In genomic region chrX:112840382-112841113, GRCh38 we compare ENCODE assay signal across 8 cellular contexts. TPM values are rescaled to one million over a fixed set of nuclear protein-coding genes. Genes with fewer than 3 reads are reported as not detected.
A peak's percentile ranks its signal among the peaks of the same experiment; 100 is the strongest.
DNase-seq lines count a peak whose midpoint lies in the region; ATAC-seq and TF ChIP-seq lines count a peak whose summit lies in the region.

A gene with protein sequence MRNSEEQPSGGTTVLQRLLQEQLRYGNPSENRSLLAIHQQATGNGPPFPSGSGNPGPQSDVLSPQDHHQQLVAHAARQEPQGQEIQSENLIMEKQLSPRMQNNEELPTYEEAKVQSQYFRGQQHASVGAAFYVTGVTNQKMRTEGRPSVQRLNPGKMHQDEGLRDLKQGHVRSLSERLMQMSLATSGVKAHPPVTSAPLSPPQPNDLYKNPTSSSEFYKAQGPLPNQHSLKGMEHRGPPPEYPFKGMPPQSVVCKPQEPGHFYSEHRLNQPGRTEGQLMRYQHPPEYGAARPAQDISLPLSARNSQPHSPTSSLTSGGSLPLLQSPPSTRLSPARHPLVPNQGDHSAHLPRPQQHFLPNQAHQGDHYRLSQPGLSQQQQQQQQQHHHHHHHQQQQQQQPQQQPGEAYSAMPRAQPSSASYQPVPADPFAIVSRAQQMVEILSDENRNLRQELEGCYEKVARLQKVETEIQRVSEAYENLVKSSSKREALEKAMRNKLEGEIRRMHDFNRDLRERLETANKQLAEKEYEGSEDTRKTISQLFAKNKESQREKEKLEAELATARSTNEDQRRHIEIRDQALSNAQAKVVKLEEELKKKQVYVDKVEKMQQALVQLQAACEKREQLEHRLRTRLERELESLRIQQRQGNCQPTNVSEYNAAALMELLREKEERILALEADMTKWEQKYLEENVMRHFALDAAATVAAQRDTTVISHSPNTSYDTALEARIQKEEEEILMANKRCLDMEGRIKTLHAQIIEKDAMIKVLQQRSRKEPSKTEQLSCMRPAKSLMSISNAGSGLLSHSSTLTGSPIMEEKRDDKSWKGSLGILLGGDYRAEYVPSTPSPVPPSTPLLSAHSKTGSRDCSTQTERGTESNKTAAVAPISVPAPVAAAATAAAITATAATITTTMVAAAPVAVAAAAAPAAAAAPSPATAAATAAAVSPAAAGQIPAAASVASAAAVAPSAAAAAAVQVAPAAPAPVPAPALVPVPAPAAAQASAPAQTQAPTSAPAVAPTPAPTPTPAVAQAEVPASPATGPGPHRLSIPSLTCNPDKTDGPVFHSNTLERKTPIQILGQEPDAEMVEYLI (minus strand): TSS chrX:112840831. CDS start chrX:112823126, 17,705 bp downstream.

- H3K9me3 Mint-ChIP-seq in CD8-positive, alpha-beta T cell, result no peaks in the 10 kb centered on the region

- intact Hi-C loops in CD8-positive, alpha-beta T cell (cut with DNase I, micrococcal nuclease), result loop anchor here in 1 of 2 experiments (2.0 to 5.0 kb wide), 2 partner anchors 163 to 1158 kb away; partner anchors contain the start of gene LHFPL1

- no peaks in the 10 kb centered on the region for H3K27me3 Mint-ChIP-seq in CD8-positive, alpha-beta T cell (ENCODE audit: low read depth)

- H3K36me3 Mint-ChIP-seq in CD8-positive, alpha-beta T cell, result peaks cover 5% of the 10 kb centered on the region

- no peaks in the 10 kb centered on the region for H3K27me3 ChIP-seq in CD8-positive, alpha-beta T cell (ENCODE audit: insufficient read depth, low read length)
- peaks cover 25% of the 10 kb centered on the region for H3K27me3 ChIP-seq in HUES64 (ENCODE audit: insufficient read depth, low read length)
- no peaks in the 10 kb centered on the region for H3K27me3 ChIP-seq in gastroesophageal sphincter
- no peaks in the 10 kb centered on the region for H3K27me3 ChIP-seq in neuron (ENCODE audit: insufficient read depth, low read length)
- H3K27me3 ChIP-seq in suprapubic skin, result no peaks in the 10 kb centered on the region

- peak within 1 kb of the TSS; percentile 42 for H3K27ac ChIP-seq in CD8-positive, alpha-beta T cell (ENCODE audit: low read depth, low read length)
- H3K27ac ChIP-seq in HUES64 (ENCODE audit: low read depth, low read length), result peak within 1 kb of the TSS; percentile 64; the same call in 1 of the 2 replicates
- peak within 1 kb of the TSS; percentile 74 to 84 (median 82) for H3K27ac ChIP-seq in gastroesophageal sphincter
- H3K27ac ChIP-seq in suprapubic skin, result peak within 1 kb of the TSS; percentile 83

- peak within 1 kb of the TSS; percentile 76 for H3K4me3 ChIP-seq in CD8-positive, alpha-beta T cell (ENCODE audit: low read depth, low read length)
- H3K4me3 ChIP-seq in HUES64 (ENCODE audit: low read length) (peak within 1 kb of the TSS; percentile 96), gastroesophageal sphincter (peak within 1 kb of the TSS; percentile 66 to 91), neuron (ENCODE audit: low read length) (peak within 1 kb of the TSS; percentile 74), suprapubic skin (peak within 1 kb of the TSS; percentile 68)

- ATAC-seq in CD8-positive, alpha-beta T cell, result peak; percentile 45
- ATAC-seq in GM21381 (IDR thresholded peaks at IDR 0.05; ENCODE audit: unreplicated experiment), result peak; percentile 74
- peak; percentile 87 for ATAC-seq in gastroesophageal sphincter

- no peaks in the 10 kb centered on the region for H3K36me3 ChIP-seq in CD8-positive, alpha-beta T cell (ENCODE audit: insufficient read depth, low read length)
- no peaks in the 10 kb centered on the region for H3K36me3 ChIP-seq in HUES64 (ENCODE audit: insufficient read depth, low read length)
- no peaks in the 10 kb centered on the region for H3K36me3 ChIP-seq in gastroesophageal sphincter
- no peaks in the 10 kb centered on the region for H3K36me3 ChIP-seq in neuron (ENCODE audit: insufficient read depth, low read length)
- H3K36me3 ChIP-seq in suprapubic skin, result no peaks in the 10 kb centered on the region

- peaks cover 15% of the 10 kb centered on the region for H3K4me1 Mint-ChIP-seq in CD8-positive, alpha-beta T cell (ENCODE audit: low read depth)

- POLR2A ChIA-PET in CD8-positive, alpha-beta T cell (lab: Charles Lee), result interaction anchor here (1.9 kb wide), 1 partner anchor 1159 kb away, joined by 8 read pairs; the partner anchor contains the start of gene ALG13

- TF ChIP-seq EP300 in gastroesophageal sphincter (IDR thresholded peaks at IDR 0.05), result no peak
- no peak for TF ChIP-seq EP300 in suprapubic skin (IDR thresholded peaks at IDR 0.05)

- TF ChIP-seq CTCF in CD8-positive, alpha-beta T cell (IDR thresholded peaks at IDR 0.05), result no peak
- TF ChIP-seq CTCF in gastroesophageal sphincter (IDR thresholded peaks at IDR 0.05) (peak in 1 of 4 experiments; percentile 6), suprapubic skin (IDR thresholded peaks at IDR 0.05) (no peak)

- peak within 1 kb of the TSS; percentile 80 for H3K9ac ChIP-seq in HUES64 (ENCODE audit: low read depth, low read length)

- peak in 1 of 2 donors; percentile 21 for TF ChIP-seq POLR2A in gastroesophageal sphincter (IDR thresholded peaks at IDR 0.05)
- no peak for TF ChIP-seq POLR2A in suprapubic skin (IDR thresholded peaks at IDR 0.05)

- peak within 1 kb of the TSS; percentile 87 for H3K4me3 Mint-ChIP-seq in CD8-positive, alpha-beta T cell

- WGBS in HUES64, result under 1% methylated on average over 49 of the region's 49 CpGs
- WGBS in gastroesophageal sphincter (ENCODE audit: low coverage in 1 of 2), 2 donors, result 0 to 18% methylated on average over 1 to 26 of the region's 49 CpGs
- WGBS in suprapubic skin, result 18% methylated on average over 49 of the region's 49 CpGs

- H3K9me3 ChIP-seq in CD8-positive, alpha-beta T cell (ENCODE audit: low read length), result no peaks in the 10 kb centered on the region
- H3K9me3 ChIP-seq in HUES64 (ENCODE audit: insufficient read depth, low read depth, low read length) (no peaks in the 10 kb centered on the region), gastroesophageal sphincter (no peaks in the 10 kb centered on the region), neuron (ENCODE audit: low read length) (no peaks in the 10 kb centered on the region), suprapubic skin (no peaks in the 10 kb centered on the region)

- CTCF ChIA-PET in CD8-positive, alpha-beta T cell (lab: Charles Lee), result interaction anchor here (1.4 kb wide), 1 partner anchor 10 kb away, joined by 3 read pairs; no protein-coding TSS in a partner anchor

- peak; percentile 2 to 72 (median 60) for DNase-seq in CD8-positive, alpha-beta T cell
- peak; percentile 63 for DNase-seq in RPMI7951 (ENCODE audit: low read depth)
- peak; percentile 40 for DNase-seq in activated gamma-delta T cell treated with anti-CD3 and anti-CD28 coated beads, Interleukin-2, amount 50 U/mL, for 16 hours (ENCODE audit: low read depth)
- DNase-seq in suprapubic skin (ENCODE audit: low spot score in 2 of 2), result peak; percentile 88

- peak within 1 kb of the TSS; percentile 66 for H2AFZ ChIP-seq in neuron (ENCODE audit: low read depth, low read length)

- peaks cover 5% of the 10 kb centered on the region for H3K4me1 ChIP-seq in CD8-positive, alpha-beta T cell (ENCODE audit: insufficient read depth, low read length)
- peaks cover 5% of the 10 kb centered on the region; the same call in 1 of the 2 replicates for H3K4me1 ChIP-seq in HUES64 (ENCODE audit: insufficient read depth, low read length)
- H3K4me1 ChIP-seq in gastroesophageal sphincter, result peaks cover 0 to 7% (median 0%) of the 10 kb centered on the region in 3 donors
- peaks cover 25% of the 10 kb centered on the region for H3K4me1 ChIP-seq in neuron (ENCODE audit: insufficient read depth, low read length)
- peaks cover 9% of the 10 kb centered on the region for H3K4me1 ChIP-seq in suprapubic skin

- H3K27ac Mint-ChIP-seq in CD8-positive, alpha-beta T cell, result peak within 1 kb of the TSS; percentile 86

RNA-seq across cellular contexts. Expression of the gene that starts here (rescaled TPM):
- total RNA-seq in CD8-positive, alpha-beta T cell, result 1 to 10 TPM in 1 of 2 experiments, under 1 TPM in 1; 0.61 to 1.3 TPM
- 9.6 TPM for polyA plus RNA-seq in HUES64 (2013, experiment 1 of 2)
- polyA plus RNA-seq in HUES64 (2013, experiment 2 of 2), result 12.0 TPM
- 0.36 and 0.49 TPM in 2 replicates for total RNA-seq in RPMI7951 (2014; rRNA removed; shearing (Covaris generic))
- total RNA-seq in gastroesophageal sphincter, result 10 to 100 TPM in 2 of 4 donors, 1 to 10 TPM in 2; 6.8 to 32.3 (median 10.0) TPM
- 10 to 100 TPM in 3 of 4 donors, 1 to 10 TPM in 1; 4.8 to 20.4 (median 11.8) TPM for total RNA-seq in suprapubic skin

Comparison
In these comparisons a context has a peak if more than half of its experiments do, and no peak if none do; other contexts are left out.
1. Peak in every context shown above with its lines: DNase-seq, ATAC-seq, H3K4me3 ChIP-seq and H3K27ac ChIP-seq.
2. Peak in DNase-seq in RPMI7951; RNA of the gene not detected or under 1 TPM.